1 cellular context compared by ENCODE assay signal in genomic region chr6:28587011-28587745, GRCh38.
TF ChIP-seq lines count a peak whose summit lies in the region.

No MANE protein-coding gene starts in this region.

TF ChIP-seq in HepG2, 621 proteins besides CTCF, POLR2A, EP300 and RAD21 (continues in another document):
- no peak for TF ChIP-seq THAP8 (CRISPR knock-in tag; IDR thresholded peaks at IDR 0.05; ENCODE audit: borderline replicate concordance)
- TF ChIP-seq MZF1 (CRISPR knock-in tag; IDR thresholded peaks at IDR 0.05; ENCODE audit: borderline replicate concordance): 0 out of 2 replicates have a peak, but pooled peaks have one; percentile 56
- peak; percentile 80; the same call in 1 of the 2 replicates for TF ChIP-seq CBFB (CRISPR knock-in tag; IDR thresholded peaks at IDR 0.05)
- TF ChIP-seq, protein P1, sequence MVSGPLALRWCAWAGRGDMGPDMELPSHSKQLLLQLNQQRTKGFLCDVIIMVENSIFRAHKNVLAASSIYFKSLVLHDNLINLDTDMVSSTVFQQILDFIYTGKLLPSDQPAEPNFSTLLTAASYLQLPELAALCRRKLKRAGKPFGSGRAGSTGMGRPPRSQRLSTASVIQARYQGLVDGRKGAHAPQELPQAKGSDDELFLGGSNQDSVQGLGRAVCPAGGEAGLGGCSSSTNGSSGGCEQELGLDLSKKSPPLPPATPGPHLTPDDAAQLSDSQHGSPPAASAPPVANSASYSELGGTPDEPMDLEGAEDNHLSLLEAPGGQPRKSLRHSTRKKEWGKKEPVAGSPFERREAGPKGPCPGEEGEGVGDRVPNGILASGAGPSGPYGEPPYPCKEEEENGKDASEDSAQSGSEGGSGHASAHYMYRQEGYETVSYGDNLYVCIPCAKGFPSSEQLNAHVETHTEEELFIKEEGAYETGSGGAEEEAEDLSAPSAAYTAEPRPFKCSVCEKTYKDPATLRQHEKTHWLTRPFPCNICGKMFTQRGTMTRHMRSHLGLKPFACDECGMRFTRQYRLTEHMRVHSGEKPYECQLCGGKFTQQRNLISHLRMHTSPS (CRISPR knock-in tag; IDR thresholded peaks at IDR 0.05; ENCODE audit: low read depth): peak; percentile 63; the same call in 1 of the 2 replicates
- TF ChIP-seq MLLT10 (CRISPR knock-in tag; IDR thresholded peaks at IDR 0.05): no peak
- no peak for TF ChIP-seq TRIM22 (IDR thresholded peaks at IDR 0.05)
- TF ChIP-seq ZKSCAN8 (CRISPR knock-in tag; IDR thresholded peaks at IDR 0.05; ENCODE audit: borderline replicate concordance): no peak
- peak; percentile 98 for TF ChIP-seq NRL (CRISPR knock-in tag; IDR thresholded peaks at IDR 0.05; ENCODE audit: borderline replicate concordance)
- TF ChIP-seq, protein P2, sequence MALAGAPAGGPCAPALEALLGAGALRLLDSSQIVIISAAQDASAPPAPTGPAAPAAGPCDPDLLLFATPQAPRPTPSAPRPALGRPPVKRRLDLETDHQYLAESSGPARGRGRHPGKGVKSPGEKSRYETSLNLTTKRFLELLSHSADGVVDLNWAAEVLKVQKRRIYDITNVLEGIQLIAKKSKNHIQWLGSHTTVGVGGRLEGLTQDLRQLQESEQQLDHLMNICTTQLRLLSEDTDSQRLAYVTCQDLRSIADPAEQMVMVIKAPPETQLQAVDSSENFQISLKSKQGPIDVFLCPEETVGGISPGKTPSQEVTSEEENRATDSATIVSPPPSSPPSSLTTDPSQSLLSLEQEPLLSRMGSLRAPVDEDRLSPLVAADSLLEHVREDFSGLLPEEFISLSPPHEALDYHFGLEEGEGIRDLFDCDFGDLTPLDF (CRISPR knock-in tag; IDR thresholded peaks at IDR 0.05): peak; percentile 39; the same call in 1 of the 2 replicates
- no peak for TF ChIP-seq ZNF382 (CRISPR knock-in tag; IDR thresholded peaks at IDR 0.05; ENCODE audit: borderline replicate concordance)
- TF ChIP-seq LBX2 (CRISPR knock-in tag; IDR thresholded peaks at IDR 0.05; ENCODE audit: borderline replicate concordance): peak; percentile 39; the same call in 1 of the 2 replicates
- TF ChIP-seq HINFP (CRISPR knock-in tag; IDR thresholded peaks at IDR 0.05; ENCODE audit: low read depth): peak; percentile 58; the same call in 1 of the 2 replicates
- peak; percentile 69 for TF ChIP-seq MAFF (IDR thresholded peaks at IDR 0.05; ENCODE audit: low read depth, low read length)
- no peak for TF ChIP-seq TCF12 (IDR thresholded peaks at IDR 0.05)
- TF ChIP-seq TCF12 (CRISPR knock-in tag; IDR thresholded peaks at IDR 0.05): no peak
- peak; percentile 76 for TF ChIP-seq ATF2 (CRISPR knock-in tag; IDR thresholded peaks at IDR 0.05)
- no peak for TF ChIP-seq TBP (CRISPR knock-in tag; IDR thresholded peaks at IDR 0.05)
- TF ChIP-seq ZBTB26 (CRISPR knock-in tag; IDR thresholded peaks at IDR 0.05; ENCODE audit: borderline replicate concordance): no peak; the same call in 1 of the 2 replicates
- TF ChIP-seq POLR2AphosphoS5 (IDR thresholded peaks at IDR 0.05; ENCODE audit: low read depth, low read length): peak; percentile 96
- TF ChIP-seq, protein P3, sequence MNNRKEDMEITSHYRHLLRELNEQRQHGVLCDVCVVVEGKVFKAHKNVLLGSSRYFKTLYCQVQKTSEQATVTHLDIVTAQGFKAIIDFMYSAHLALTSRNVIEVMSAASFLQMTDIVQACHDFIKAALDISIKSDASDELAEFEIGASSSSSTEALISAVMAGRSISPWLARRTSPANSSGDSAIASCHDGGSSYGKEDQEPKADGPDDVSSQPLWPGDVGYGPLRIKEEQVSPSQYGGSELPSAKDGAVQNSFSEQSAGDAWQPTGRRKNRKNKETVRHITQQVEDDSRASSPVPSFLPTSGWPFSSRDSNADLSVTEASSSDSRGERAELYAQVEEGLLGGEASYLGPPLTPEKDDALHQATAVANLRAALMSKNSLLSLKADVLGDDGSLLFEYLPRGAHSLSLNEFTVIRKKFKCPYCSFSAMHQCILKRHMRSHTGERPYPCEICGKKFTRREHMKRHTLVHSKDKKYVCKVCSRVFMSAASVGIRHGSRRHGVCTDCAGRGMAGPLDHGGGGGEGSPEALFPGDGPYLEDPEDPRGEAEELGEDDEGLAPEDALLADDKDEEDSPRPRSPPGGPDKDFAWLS (CRISPR knock-in tag; IDR thresholded peaks at IDR 0.05; ENCODE audit: borderline replicate concordance): no peak
- 0 out of 2 replicates have a peak, but pooled peaks have one; percentile 47 for TF ChIP-seq PCBP1 (IDR thresholded peaks at IDR 0.05; ENCODE audit: borderline replicate concordance, low read depth, low read length)
- TF ChIP-seq HES4 (CRISPR knock-in tag; IDR thresholded peaks at IDR 0.05; ENCODE audit: borderline replicate concordance): peak; percentile 60; the same call in 1 of the 2 replicates
- TF ChIP-seq REXO4 (CRISPR knock-in tag; IDR thresholded peaks at IDR 0.05; ENCODE audit: borderline replicate concordance): no peak
- TF ChIP-seq, protein P4, sequence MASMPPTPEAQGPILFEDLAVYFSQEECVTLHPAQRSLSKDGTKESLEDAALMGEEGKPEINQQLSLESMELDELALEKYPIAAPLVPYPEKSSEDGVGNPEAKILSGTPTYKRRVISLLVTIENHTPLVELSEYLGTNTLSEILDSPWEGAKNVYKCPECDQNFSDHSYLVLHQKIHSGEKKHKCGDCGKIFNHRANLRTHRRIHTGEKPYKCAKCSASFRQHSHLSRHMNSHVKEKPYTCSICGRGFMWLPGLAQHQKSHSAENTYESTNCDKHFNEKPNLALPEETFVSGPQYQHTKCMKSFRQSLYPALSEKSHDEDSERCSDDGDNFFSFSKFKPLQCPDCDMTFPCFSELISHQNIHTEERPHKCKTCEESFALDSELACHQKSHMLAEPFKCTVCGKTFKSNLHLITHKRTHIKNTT (CRISPR knock-in tag; IDR thresholded peaks at IDR 0.05): no peak
- peak; percentile 96 for TF ChIP-seq REL (CRISPR knock-in tag; conservative IDR thresholded peaks at IDR 0.05)
- TF ChIP-seq HOXA5 (CRISPR knock-in tag; IDR thresholded peaks at IDR 0.05): peak; percentile 69; the same call in 1 of the 2 replicates
- TF ChIP-seq, protein P5, sequence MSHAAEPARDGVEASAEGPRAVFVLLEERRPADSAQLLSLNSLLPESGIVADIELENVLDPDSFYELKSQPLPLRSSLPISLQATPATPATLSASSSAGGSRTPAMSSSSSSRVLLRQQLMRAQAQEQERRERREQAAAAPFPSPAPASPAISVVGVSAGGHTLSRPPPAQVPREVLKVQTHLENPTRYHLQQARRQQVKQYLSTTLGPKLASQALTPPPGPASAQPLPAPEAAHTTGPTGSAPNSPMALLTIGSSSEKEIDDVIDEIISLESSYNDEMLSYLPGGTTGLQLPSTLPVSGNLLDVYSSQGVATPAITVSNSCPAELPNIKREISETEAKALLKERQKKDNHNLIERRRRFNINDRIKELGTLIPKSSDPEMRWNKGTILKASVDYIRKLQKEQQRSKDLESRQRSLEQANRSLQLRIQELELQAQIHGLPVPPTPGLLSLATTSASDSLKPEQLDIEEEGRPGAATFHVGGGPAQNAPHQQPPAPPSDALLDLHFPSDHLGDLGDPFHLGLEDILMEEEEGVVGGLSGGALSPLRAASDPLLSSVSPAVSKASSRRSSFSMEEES (CRISPR knock-in tag; IDR thresholded peaks at IDR 0.05): peak; percentile 53; the same call in 1 of the 2 replicates
- TF ChIP-seq ZNF468 (CRISPR knock-in tag; IDR thresholded peaks at IDR 0.05): no peak
- TF ChIP-seq DDIT3 (CRISPR knock-in tag; IDR thresholded peaks at IDR 0.05): no peak
- TF ChIP-seq KDM4B (CRISPR knock-in tag; IDR thresholded peaks at IDR 0.05): 0 out of 2 replicates have a peak, but pooled peaks have one; percentile 36
- TF ChIP-seq TSC22D2 (CRISPR knock-in tag; IDR thresholded peaks at IDR 0.05; ENCODE audit: borderline replicate concordance): no peak
- TF ChIP-seq PITX1 (CRISPR knock-in tag; IDR thresholded peaks at IDR 0.05): peak; percentile 72; the same call in 1 of the 2 replicates
- TF ChIP-seq MIER2 (CRISPR knock-in tag; IDR thresholded peaks at IDR 0.05): peak; percentile 34; the same call in 1 of the 2 replicates
- TF ChIP-seq NR1H2 (CRISPR knock-in tag; IDR thresholded peaks at IDR 0.05; ENCODE audit: borderline replicate concordance, low read depth): no peak
- peak; percentile 93 for TF ChIP-seq ZFX (CRISPR knock-in tag; IDR thresholded peaks at IDR 0.05; ENCODE audit: low read depth)
- peak; percentile 86 for TF ChIP-seq CCDC6 (CRISPR knock-in tag; IDR thresholded peaks at IDR 0.05)
- TF ChIP-seq ZBTB33 (CRISPR knock-in tag; IDR thresholded peaks at IDR 0.05): peak; percentile 55; the same call in 1 of the 2 replicates
